23 cellular contexts compared by ENCODE assay signal in the genomic region with DNA sequence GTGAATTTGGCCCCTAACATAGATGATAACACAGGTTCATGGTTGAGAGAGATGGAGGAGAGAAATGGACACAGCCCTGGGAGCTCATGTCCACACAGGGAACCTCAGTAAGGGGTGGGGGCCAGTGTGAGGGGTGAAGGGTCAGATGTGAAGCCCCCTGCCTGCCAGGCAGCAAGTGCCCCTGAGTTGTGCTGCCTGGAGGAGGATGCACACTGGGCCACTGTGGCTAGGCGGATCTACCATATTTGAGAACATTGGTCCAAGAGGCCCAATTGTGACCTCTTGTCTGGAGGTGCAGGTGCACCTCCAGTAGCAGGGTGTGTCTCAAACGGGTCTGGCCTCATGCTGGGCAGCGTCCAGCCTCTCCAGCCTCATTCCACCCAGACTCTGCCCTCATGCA.
"Had no signal": no experiment of that assay in that cellular context is flagged by ENCODE, and none has a peak within 500 bp of the region (broad histone marks: within the 10 kb centered on the region; RNA-seq: fewer than 3 reads in every experiment).

No MANE protein-coding gene starts in this region.

- H3K79me2 ChIP-seq: parathyroid adenoma had no signal

- ATAC-seq: naive thymus-derived CD4-positive, alpha-beta T cell; psoas muscle; right cardiac atrium; right lobe of liver; stimulated activated effector memory CD8-positive, alpha-beta T cell treated with anti-CD3 and anti-CD28 coated beads, Interleukin-12 subunit alpha, Interleukin-12 subunit beta, amount 100 ng/mL, for 72 hours; stimulated activated naive B cell treated with anti-CD40 and anti-IgM and Interleukin-4, amounts not matched to agents 10 μg/mL and 1 μg/mL and 100 μg/mL, for 72 hours had no signal

- H3K4me3 ChIP-seq: ovary, psoas muscle, right lobe of liver, sigmoid colon, stomach, thoracic aorta, thyroid gland, tibial nerve, upper lobe of left lung had no signal

- H3K27me3 ChIP-seq: ovary, right lobe of liver, sigmoid colon, thyroid gland, tibial nerve, upper lobe of left lung had no signal

- H3K4me1 ChIP-seq: parathyroid adenoma, psoas muscle, right lobe of liver, sigmoid colon, stomach, tibial nerve, upper lobe of left lung had no signal

- H3K9me3 ChIP-seq: ovary, psoas muscle, right lobe of liver, sigmoid colon, stomach, thoracic aorta, thyroid gland, tibial nerve, upper lobe of left lung had no signal

- H2AFZ ChIP-seq: parathyroid adenoma had no signal

- H3K36me3 ChIP-seq: ovary, right lobe of liver, sigmoid colon, stomach, thoracic aorta, thyroid gland, tibial nerve, upper lobe of left lung had no signal

- H3K9ac ChIP-seq: parathyroid adenoma had no signal

- DNase-seq: naive thymus-derived CD4-positive, alpha-beta T cell; natural killer cell; occipital lobe; ovary; psoas muscle; right cardiac atrium; right lobe of liver; sigmoid colon; small intestine; stimulated activated CD4-positive, alpha-beta T cell treated with anti-CD3 and anti-CD28 coated beads, Interleukin-15, amount 100 ng/mL, for 24 hours; stimulated activated CD4-positive, alpha-beta T cell treated with anti-CD3 and anti-CD28 coated beads, Interleukin-2, amount 100 ng/mL, for 24 hours; stimulated activated CD4-positive, alpha-beta T cell treated with anti-CD3 and anti-CD28 coated beads, Interleukin-2, amount 100 ng/mL, for 48 hours; stimulated activated CD4-positive, alpha-beta T cell treated with anti-CD3 and anti-CD28 coated beads, Interleukin-4, amount 100 ng/mL, for 24 hours; stimulated activated naive B cell treated with anti-CD40 and anti-IgM and Interleukin-4, amounts not matched to agents 10 μg/mL and 1 μg/mL and 100 μg/mL, for 72 hours; stimulated activated naive CD4-positive, alpha-beta T cell treated with Interleukin-2 at 50 U/mL for 16 hours; stomach; thyroid gland; trophoblast cell; upper lobe of left lung had no signal

- H3K27ac ChIP-seq: ovary, parathyroid adenoma, psoas muscle, right lobe of liver, sigmoid colon, stomach, thoracic aorta, thyroid gland, tibial nerve, upper lobe of left lung had no signal
